ENCODE assay signal across 21 cellular contexts in genomic region chr16:3026609-3027487, GRCh38. TPM values are rescaled to one million over a fixed set of nuclear protein-coding genes. Genes with fewer than 3 reads are reported as not detected.
"Had no signal": no experiment of that assay in that cellular context is flagged by ENCODE, and none has a peak within 500 bp of the region (broad histone marks: within the 10 kb centered on the region; RNA-seq: fewer than 3 reads in every experiment).

No MANE protein-coding gene starts in this region.

- H3K4me3 Mint-ChIP-seq: activated CD4-positive, alpha-beta T cell treated with anti-CD3 and anti-CD28 coated beads, Interleukin-2, amount 10 ng/mL, durations not matched to agents 24 days and 14 days; activated naive CD4-positive, alpha-beta T cell treated with anti-CD3 and anti-CD28 coated beads, Interleukin-2, amount 50 U/mL, for 24 hours had no signal

- H3K27ac Mint-ChIP-seq: activated CD4-positive, alpha-beta T cell treated with anti-CD3 and anti-CD28 coated beads, Interleukin-2, amount 10 ng/mL, durations not matched to agents 24 days and 14 days; activated naive CD4-positive, alpha-beta T cell treated with anti-CD3 and anti-CD28 coated beads, Interleukin-2, amount 50 U/mL, for 24 hours; dendritic cell treated with granulocyte-macrophage colony-stimulating factor and Interleukin-4, amounts not matched to agents 40 ng/mL and 50 ng/mL, for 4 days had no signal

- H3K27me3 Mint-ChIP-seq: activated CD4-positive, alpha-beta T cell treated with anti-CD3 and anti-CD28 coated beads, Interleukin-2, amount 10 ng/mL, durations not matched to agents 24 days and 14 days had no signal

- H3K4me3 ChIP-seq: lung, sigmoid colon had no signal

- H3K9me3 ChIP-seq: sigmoid colon, suprapubic skin had no signal

- DNase-seq: activated CD4-positive, alpha-beta T cell treated with anti-CD3 and anti-CD28 coated beads, Interleukin-2, amount 10 ng/mL, durations not matched to agents 24 days and 14 days; amygdala; brain microvascular endothelial cell; cerebellar nuclear complex; immature natural killer cell; left cardiac atrium; naive thymus-derived CD4-positive, alpha-beta T cell; sigmoid colon; stimulated activated CD4-positive, alpha-beta T cell treated with anti-CD3 and anti-CD28 coated beads, Interleukin-2, amount 100 ng/mL, for 48 hours; stimulated activated CD8-positive, alpha-beta memory T cell treated with anti-CD3 and anti-CD28 coated beads, Interleukin-4, amount 100 ng/mL, for 48 hours; stimulated activated naive CD8-positive, alpha-beta T cell treated with anti-CD3 and anti-CD28 coated beads, Interleukin-15, Interleukin-2, amounts not matched to agents 100 U/mL and 50 U/mL, for 24 hours had no signal

- H3K9me3 Mint-ChIP-seq: activated CD4-positive, alpha-beta T cell treated with anti-CD3 and anti-CD28 coated beads, Interleukin-2, amount 10 ng/mL, durations not matched to agents 24 days and 14 days; activated naive CD4-positive, alpha-beta T cell treated with anti-CD3 and anti-CD28 coated beads, Interleukin-2, amount 50 U/mL, for 24 hours; dendritic cell treated with granulocyte-macrophage colony-stimulating factor and Interleukin-4, amounts not matched to agents 40 ng/mL and 50 ng/mL, for 4 days; naive thymus-derived CD4-positive, alpha-beta T cell had no signal

- H3K27ac ChIP-seq: brain microvascular endothelial cell, sigmoid colon, suprapubic skin had no signal

- ATAC-seq: left cardiac atrium; naive thymus-derived CD4-positive, alpha-beta T cell; stimulated activated naive CD8-positive, alpha-beta T cell treated with anti-CD3 and anti-CD28 coated beads, Interleukin-15, Interleukin-2, amounts not matched to agents 100 U/mL and 50 U/mL, for 24 hours had no signal

RNA-seq across cellular contexts. Expression of gene TNFRSF12A, which starts 6.7 kb away (rescaled TPM):
- polyA plus RNA-seq: naive thymus-derived CD4-positive, alpha-beta T cell had no signal

RNA-seq across cellular contexts. Expression of gene CLDN6, which starts 8.9 kb away (rescaled TPM):
- total RNA-seq: activated CD4-positive, alpha-beta T cell treated with anti-CD3 and anti-CD28 coated beads, Interleukin-2, amount 10 ng/mL, durations not matched to agents 24 days and 14 days; activated CD8-positive, alpha-beta memory T cell treated with anti-CD3 and anti-CD28 coated beads for 36 hours; left cardiac atrium; naive thymus-derived CD4-positive, alpha-beta T cell; pulmonary artery endothelial cell; sigmoid colon; suprapubic skin; T-helper 1 cell treated with Interleukin-12 subunit alpha and Interleukin-12 subunit beta and Interleukin-4 antibody, amounts not matched to agents 30 ng/mL and 1 ng/mL, for 36 hours; ureter had no signal
- polyA plus RNA-seq: immature natural killer cell; naive thymus-derived CD4-positive, alpha-beta T cell; sigmoid colon had no signal

RNA-seq across cellular contexts. Expression of gene BICDL2, which starts 9.9 kb away (rescaled TPM):
- total RNA-seq: glomerular endothelial cell, left cardiac atrium, osteoblast, pulmonary artery endothelial cell had no signal
- polyA plus RNA-seq: immature natural killer cell; naive thymus-derived CD4-positive, alpha-beta T cell had no signal
